Comparison of ENCODE assay signal across 22 cellular contexts in the genomic region with DNA sequence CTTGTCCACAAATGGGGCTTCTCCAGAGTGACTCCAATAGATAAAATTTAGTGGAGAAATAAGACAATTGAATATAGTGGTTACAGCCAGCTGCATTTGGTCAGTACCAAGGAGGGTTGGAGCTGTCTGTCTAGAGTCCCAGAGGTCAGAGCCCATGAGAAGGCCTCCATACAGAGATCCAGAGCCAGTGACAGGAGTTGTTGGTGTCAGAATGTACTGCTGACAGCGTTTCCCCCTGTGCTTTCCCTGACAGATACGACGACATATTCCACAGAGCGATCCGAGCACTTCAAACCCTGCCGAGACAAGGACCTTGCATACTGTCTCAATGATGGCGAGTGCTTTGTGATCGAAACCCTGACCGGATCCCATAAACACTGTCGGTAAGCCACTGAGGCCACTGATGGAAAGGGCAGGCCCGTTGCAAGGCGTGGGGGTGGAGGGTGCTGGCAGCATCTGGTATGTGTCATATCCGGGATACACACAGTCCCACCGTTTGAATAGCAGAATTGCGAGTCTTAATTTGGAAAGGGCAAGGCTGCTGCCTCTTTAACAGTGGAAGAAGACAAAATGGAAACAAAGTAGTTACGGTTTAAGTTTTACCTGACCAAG.
A peak's percentile ranks its signal among the peaks of the same experiment; 100 is the strongest.
DNase-seq lines count a peak whose midpoint lies in the region; ATAC-seq and TF ChIP-seq lines count a peak whose summit lies in the region.
"Had no signal": no experiment of that assay in that cellular context is flagged by ENCODE, and none has a peak within 500 bp of the region (broad histone marks: within the 10 kb centered on the region; RNA-seq: fewer than 3 reads in every experiment).

No MANE protein-coding gene starts in this region.

- no peak overlapping the region for H3K27ac Mint-ChIP-seq in mesothelial cell of epicardium
- H3K27ac Mint-ChIP-seq: activated naive CD4-positive, alpha-beta T cell treated with anti-CD3 and anti-CD28 coated beads for 36 hours; CD4-positive, alpha-beta memory T cell; T-helper 17 cell had no signal

- H3K36me3 ChIP-seq in RWPE2 (ENCODE audit: low read depth) (no peaks in the 10 kb centered on the region), OCI-LY7 (ENCODE audit: insufficient read depth, low read length) (no peaks in the 10 kb centered on the region)
- H3K36me3 ChIP-seq: neutrophil, sigmoid colon, thyroid gland had no signal

- H3K27me3 ChIP-seq in AG04450 (ENCODE audit: control insufficient read depth, insufficient read depth, low read length) (no peaks in the 10 kb centered on the region), RWPE2 (ENCODE audit: insufficient read depth, poor library complexity, severe bottlenecking) (no peaks in the 10 kb centered on the region)
- H3K27me3 ChIP-seq: neutrophil, sigmoid colon, thyroid gland had no signal

- intact Hi-C loops in OCI-LY7 (cut with micrococcal nuclease; ENCODE audit: unreplicated experiment): no loop called here

- no peaks in the 10 kb centered on the region for H3K4me1 Mint-ChIP-seq in mesothelial cell of epicardium
- H3K4me1 Mint-ChIP-seq: CD4-positive, alpha-beta memory T cell; T-helper 17 cell had no signal

- no TSS peak for BruUV-seq in OCI-LY7 (replicated peaks; lab: Mats Ljungman, UMichigan)

- CTCF ChIA-PET in AG04450 (lab: Charles Lee): no interaction called here
- CTCF ChIA-PET in GM10248 (lab: Yijun Ruan, JAX): interaction anchor here (1.6 kb wide), 1 partner anchor 8 kb away, joined by 7 read pairs; no protein-coding TSS in a partner anchor
- CTCF ChIA-PET in OCI-LY7 (lab: Charles Lee; ENCODE audit: unreplicated experiment): no interaction called here

- peak overlapping the region; percentile 12; the same call in 1 of the 2 replicates for H3K4me3 ChIP-seq in AG04450 (ENCODE audit: low read depth, low read length)
- no peak overlapping the region for H3K4me3 ChIP-seq in RWPE2 (ENCODE audit: severe bottlenecking)
- H3K4me3 ChIP-seq in foreskin fibroblast (ENCODE audit: low read depth in 1 of 2, low read length in 2 of 2): no peak overlapping the region
- no peak overlapping the region for H3K4me3 ChIP-seq in OCI-LY7 (ENCODE audit: low read depth, low read length, poor library complexity, severe bottlenecking)
- H3K4me3 ChIP-seq: thyroid gland had no signal

- no peaks in the 10 kb centered on the region for H3K36me3 Mint-ChIP-seq in mesothelial cell of epicardium
- H3K36me3 Mint-ChIP-seq: CD4-positive, alpha-beta memory T cell had no signal

- no peak overlapping the region for H3K27ac ChIP-seq in AG04450 (ENCODE audit: low read depth, low read length)
- no peak overlapping the region for H3K27ac ChIP-seq in RWPE2 (ENCODE audit: poor library complexity, severe bottlenecking)
- H3K27ac ChIP-seq in OCI-LY7 (ENCODE audit: low read depth, low read length, poor library complexity, severe bottlenecking): no peak overlapping the region
- H3K27ac ChIP-seq: neutrophil, sigmoid colon, thyroid gland had no signal

- POLR2A ChIA-PET in AG04450 (lab: Yijun Ruan, JAX): no interaction called here
- POLR2A ChIA-PET in GM10248 (lab: Yijun Ruan, JAX): no interaction called here
- POLR2A ChIA-PET in OCI-LY7 (lab: Charles Lee): no interaction called here

- H3K79me2 ChIP-seq in OCI-LY7 (ENCODE audit: insufficient read depth, low read depth, low read length): no peaks in the 10 kb centered on the region

- ATAC-seq in RWPE2 (ENCODE audit: low read depth) (peak; percentile 57; the same call in 2 of the 3 replicates), HG03432 (IDR thresholded peaks at IDR 0.05; ENCODE audit: unreplicated experiment) (no peak)
- ATAC-seq: T-helper 17 cell had no signal

- H3K27me3 Mint-ChIP-seq in mesothelial cell of epicardium (ENCODE audit: low read depth): no peaks in the 10 kb centered on the region
- H3K27me3 Mint-ChIP-seq: CD4-positive, alpha-beta memory T cell; T-helper 17 cell had no signal

- TF ChIP-seq CTCF in AG04450 (IDR thresholded peaks at IDR 0.05; ENCODE audit: low read depth, low read length) (no peak), RWPE2 (IDR thresholded peaks at IDR 0.05; ENCODE audit: poor library complexity, severe bottlenecking) (no peak), foreskin fibroblast (IDR thresholded peaks at IDR 0.05; ENCODE audit: low read depth, low read length) (no peak), mesothelial cell of epicardium (IDR thresholded peaks at IDR 0.05; ENCODE audit: unreplicated experiment) (no peak), GM10248 (IDR thresholded peaks at IDR 0.05; ENCODE audit: control extremely low read depth, extremely low read depth, low read depth, missing control alignments) (no peak), OCI-LY7 (conservative IDR thresholded peaks at IDR 0.05; ENCODE audit: low read length) (no peak)

- H3K4me1 ChIP-seq in RWPE2 (ENCODE audit: insufficient read depth, poor library complexity, severe bottlenecking): no peaks in the 10 kb centered on the region
- H3K4me1 ChIP-seq in OCI-LY7 (ENCODE audit: insufficient read depth, low read length, poor library complexity, severe bottlenecking): no peaks in the 10 kb centered on the region
- H3K4me1 ChIP-seq: thyroid gland had no signal

- DNase-seq in AG04450 (ENCODE audit: low read depth, low spot score): no peak
- DNase-seq in RWPE2 (ENCODE audit: low spot score): no peak
- DNase-seq in foreskin fibroblast: peak; percentile 21 to 54
- DNase-seq in mesothelial cell of epicardium (ENCODE audit: low spot score in 2 of 2, unreplicated experiment in 2 of 2): no peak
- no peak for DNase-seq in GM10248 (ENCODE audit: extremely low spot score)
- DNase-seq in OCI-LY7 (ENCODE audit: low spot score): no peak
- DNase-seq in RKO (ENCODE audit: low spot score): no peak
- DNase-seq: activated CD4-positive, alpha-beta T cell treated with anti-CD3 and anti-CD28 coated beads for 4 hours; activated naive CD4-positive, alpha-beta T cell treated with anti-CD3 and anti-CD28 coated beads for 36 hours; CD4-positive, alpha-beta memory T cell; effector CD8-positive, alpha-beta T cell; mammary epithelial cell; NCI-H2081; NCI-H524 treated with DMSO at 0.1 percent for 48 hours; RPMI8226; sigmoid colon; stimulated activated CD4-positive, alpha-beta T cell treated with anti-CD3 and anti-CD28 coated beads, Interleukin-4, amount 100 ng/mL, for 1 hour; stimulated activated CD8-positive, alpha-beta memory T cell treated with anti-CD3 and anti-CD28 coated beads, Interleukin-4, amount 100 ng/mL, for 48 hours; T-helper 17 cell; thyroid gland had no signal

- H4K20me1 ChIP-seq in OCI-LY7 (ENCODE audit: insufficient read depth, low read length): no peaks in the 10 kb centered on the region

- peaks cover 2% of the 10 kb centered on the region for H3K9me3 ChIP-seq in AG04450 (ENCODE audit: control insufficient read depth, insufficient read depth, low read length)
- H3K9me3 ChIP-seq in RWPE2 (ENCODE audit: severe bottlenecking): peaks cover 5% of the 10 kb centered on the region
- no peaks in the 10 kb centered on the region for H3K9me3 ChIP-seq in OCI-LY7 (ENCODE audit: low read length)
- H3K9me3 ChIP-seq: neutrophil, sigmoid colon, thyroid gland had no signal

- H3K4me3 Mint-ChIP-seq in mesothelial cell of epicardium: peak overlapping the region; percentile 7
- H3K4me3 Mint-ChIP-seq: activated naive CD4-positive, alpha-beta T cell treated with anti-CD3 and anti-CD28 coated beads for 36 hours; T-helper 17 cell had no signal

- H3K9me3 Mint-ChIP-seq in mesothelial cell of epicardium: no peaks in the 10 kb centered on the region

- no peak overlapping the region for H2AFZ ChIP-seq in OCI-LY7 (ENCODE audit: low read length)

- no peaks in the 10 kb centered on the region for H3K9me2 ChIP-seq in OCI-LY7 (ENCODE audit: insufficient read depth, low read length)

- no peak overlapping the region for H3K4me2 ChIP-seq in OCI-LY7 (ENCODE audit: low read length)

Comparison
In these comparisons a context has a peak if more than half of its experiments do, and no peak if none do; other contexts are left out.
1. DNase-seq: peak in foreskin fibroblast (2 of 2); none in AG04450 (single experiment), RWPE2 (single experiment), mesothelial cell of epicardium (0 of 2), GM10248 (single experiment), OCI-LY7 (single experiment) and RKO (single experiment).